16 cellular contexts compared by ENCODE assay signal in genomic region chr2:219182331-219183150, GRCh38. TPM values are rescaled to one million over a fixed set of nuclear protein-coding genes. Genes with fewer than 3 reads are reported as not detected.
DNase-seq lines count a peak whose midpoint lies in the region; ATAC-seq and TF ChIP-seq lines count a peak whose summit lies in the region.
"Had no signal": no experiment of that assay in that cellular context is flagged by ENCODE, and none has a peak within 500 bp of the region (broad histone marks: within the 10 kb centered on the region; RNA-seq: fewer than 3 reads in every experiment).

No MANE protein-coding gene starts in this region.

- TF ChIP-seq POLR2A in testis (IDR thresholded peaks at IDR 0.05), result no peak

- H3K27me3 ChIP-seq in testis, result no peaks in the 10 kb centered on the region

- H3K4me1 ChIP-seq in testis, result peaks cover 11% of the 10 kb centered on the region

- peaks cover 23 to 44% of the 10 kb centered on the region in 2 donors for H3K36me3 Mint-ChIP-seq in activated naive CD4-positive, alpha-beta T cell treated with anti-CD3 and anti-CD28 coated beads, Interleukin-2, amount 50 U/mL, for 72 hours

- H3K9me3 ChIP-seq in testis, result no peaks in the 10 kb centered on the region

- H3K27ac ChIP-seq in testis, result no peak overlapping the region
- H3K27ac ChIP-seq: parathyroid adenoma had no signal

- DNase-seq in activated naive CD4-positive, alpha-beta T cell treated with anti-CD3 and anti-CD28 coated beads, Interleukin-2, amount 50 U/mL, for 72 hours (ENCODE audit: low spot score in 2 of 2), result peak in 1 of 2 donors; percentile 23
- DNase-seq in activated naive CD4-positive, alpha-beta T cell treated with Interleukin-2 at 50 U/mL for 16 hours, result no peak
- DNase-seq in UCSD-AML1 (lab: John Stamatoyannopoulos, UW; ENCODE audit: unreplicated experiment) (peak; percentile 47), left colon (peak; percentile 28 to 46), testis (peak; percentile 12), NOMO-1 treated with dmso at 0.1 percent for 144 hours (lab: John Stamatoyannopoulos, UW; ENCODE audit: unreplicated experiment) (no peak), NCI-H774 (lab: John Stamatoyannopoulos, UW) (no peak), posterior vena cava (ENCODE audit: low spot score) (no peak)
- DNase-seq: DMS153, erythroblast, NCI-H1092, RPMI8226 had no signal

- no peaks in the 10 kb centered on the region for H3K9me3 Mint-ChIP-seq in activated naive CD4-positive, alpha-beta T cell treated with anti-CD3 and anti-CD28 coated beads, Interleukin-2, amount 50 U/mL, for 72 hours
- H3K9me3 Mint-ChIP-seq: activated T-helper 2 cell treated with anti-CD3 and anti-CD28 coated beads, Interferon-gamma antibody, Interleukin-2, Interleukin-4, amounts not matched to agents 10 μg/mL and 5 μg/mL and 100 μg/mL, durations not matched to agents 14 hours and 24 hours and 36 hours had no signal

- no peaks in the 10 kb centered on the region for H3K36me3 ChIP-seq in testis (ENCODE audit: low read depth, missing control alignments)

- peak overlapping the region; percentile 64 to 93 for H3K27ac Mint-ChIP-seq in activated naive CD4-positive, alpha-beta T cell treated with anti-CD3 and anti-CD28 coated beads, Interleukin-2, amount 50 U/mL, for 72 hours
- H3K27ac Mint-ChIP-seq: activated T-helper 2 cell treated with anti-CD3 and anti-CD28 coated beads, Interferon-gamma antibody, Interleukin-2, Interleukin-4, amounts not matched to agents 10 μg/mL and 5 μg/mL and 100 μg/mL, durations not matched to agents 14 hours and 24 hours and 36 hours had no signal

- H3K4me3 ChIP-seq in testis, result no peak overlapping the region
- H3K4me3 ChIP-seq: smooth muscle cell had no signal

- ATAC-seq in activated naive CD4-positive, alpha-beta T cell treated with anti-CD3 and anti-CD28 coated beads, Interleukin-2, amount 50 U/mL, for 72 hours, result peak in 1 of 2 donors; percentile 21
- ATAC-seq in left colon, result peak; percentile 50
- ATAC-seq: activated CD4-positive, CD25-positive, alpha-beta regulatory T cell treated with anti-CD3 and anti-CD28 coated beads, Interleukin-2, amount 50 U/mL, for 24 hours had no signal

- 60 to 82% methylated on average over 4 to 8 of the region's 8 CpGs for WGBS in testis, 2 donors

- no peak for TF ChIP-seq CTCF in testis (IDR thresholded peaks at IDR 0.05)

- intact Hi-C loops in left colon (cut with DNase I, micrococcal nuclease) (no loop called here), testis (cut with DNase I; ENCODE audit: low total_unique reads) (no loop called here), posterior vena cava (cut with DNase I) (no loop called here)

RNA-seq across cellular contexts. Expression of gene RETREG2, which starts 4.5 kb away (rescaled TPM):
- total RNA-seq in activated naive CD4-positive, alpha-beta T cell treated with anti-CD3 and anti-CD28 coated beads, Interleukin-2, amount 50 U/mL, for 72 hours, result 100 to 1,000 TPM in 1 of 2 donors, 10 to 100 TPM in 1; 93.0 to 120 TPM
- 100 to 1,000 TPM; 122 to 138 TPM for total RNA-seq in left colon
- 100 to 1,000 TPM; 135 to 138 TPM for total RNA-seq in testis
- polyA plus RNA-seq in testis (ENCODE audit: insufficient read depth, low read depth, low replicate concordance), result 441 TPM
- total RNA-seq in posterior vena cava, result 10 to 100 TPM; 54.4 to 56.8 TPM

RNA-seq across cellular contexts. Expression of gene CNPPD1, which starts 5.8 kb away (rescaled TPM):
- total RNA-seq in activated naive CD4-positive, alpha-beta T cell treated with anti-CD3 and anti-CD28 coated beads, Interleukin-2, amount 50 U/mL, for 72 hours, result 10 to 100 TPM; 46.9 to 48.0 TPM
- 100 to 1,000 TPM; 119 TPM for total RNA-seq in left colon
- 10 to 100 TPM; 38.3 to 60.5 TPM for total RNA-seq in testis
- polyA plus RNA-seq in testis (ENCODE audit: insufficient read depth, low read depth, low replicate concordance), result 68.0 TPM
- 10 to 100 TPM; 46.7 to 49.2 TPM for total RNA-seq in posterior vena cava

RNA-seq across cellular contexts. Expression of gene SLC23A3, which starts 12.7 kb away (rescaled TPM):
- total RNA-seq in activated naive CD4-positive, alpha-beta T cell treated with anti-CD3 and anti-CD28 coated beads, Interleukin-2, amount 50 U/mL, for 72 hours, result 1 to 10 TPM; 1.5 to 2.8 TPM
- total RNA-seq in left colon (1 to 10 TPM; 5.1 to 6.1 TPM), testis (under 1 TPM; 0.39 to 0.56 TPM), posterior vena cava (1 to 10 TPM in 1 of 2 donors, under 1 TPM in 1; 0.71 to 2.1 TPM)
- 0.42 TPM for polyA plus RNA-seq in testis (ENCODE audit: insufficient read depth, low read depth, low replicate concordance)
- total RNA-seq: smooth muscle cell had no signal
- polyA plus RNA-seq: smooth muscle cell had no signal

RNA-seq across cellular contexts. Expression of gene NHEJ1, which starts 21.9 kb away (rescaled TPM):
- total RNA-seq in activated naive CD4-positive, alpha-beta T cell treated with anti-CD3 and anti-CD28 coated beads, Interleukin-2, amount 50 U/mL, for 72 hours, result 10 to 100 TPM; 20.9 to 25.0 TPM
- 10 to 100 TPM; 45.4 to 56.1 TPM for total RNA-seq in left colon
- 10 to 100 TPM; 33.4 to 38.5 TPM for total RNA-seq in testis
- polyA plus RNA-seq in testis (ENCODE audit: insufficient read depth, low read depth, low replicate concordance), result 67.0 TPM
- total RNA-seq in posterior vena cava, result 10 to 100 TPM in 1 of 2 donors, 1 to 10 TPM in 1; 8.9 to 11.6 TPM

RNA-seq across cellular contexts. Expression of gene ZFAND2B, which starts 24.0 kb away (rescaled TPM):
- 10 to 100 TPM; 25.6 to 66.5 TPM for total RNA-seq in activated naive CD4-positive, alpha-beta T cell treated with anti-CD3 and anti-CD28 coated beads, Interleukin-2, amount 50 U/mL, for 72 hours
- total RNA-seq in left colon (10 to 100 TPM; 78.0 to 89.9 TPM), testis (10 to 100 TPM; 34.3 to 41.3 TPM), posterior vena cava (10 to 100 TPM; 33.8 to 34.7 TPM)
- 27.0 TPM for polyA plus RNA-seq in testis (ENCODE audit: insufficient read depth, low read depth, low replicate concordance)

Comparison
In these comparisons a context has a peak if more than half of its experiments do, and no peak if none do; other contexts are left out.
1. DNase-seq: peak in UCSD-AML1 (single experiment), left colon (2 of 2) and testis (single experiment); none in activated naive CD4-positive, alpha-beta T cell treated with Interleukin-2 at 50 U/mL for 16 hours (single experiment), NOMO-1 treated with dmso at 0.1 percent for 144 hours (single experiment), NCI-H774 (single experiment) and posterior vena cava (single experiment).